In genomic region chr22:26512149-26512793, GRCh38 we compare ENCODE assay signal across 8 cellular contexts. TPM values are rescaled to one million over a fixed set of nuclear protein-coding genes. Genes with fewer than 3 reads are reported as not detected.
DNase-seq lines count a peak whose midpoint lies in the region; ATAC-seq and TF ChIP-seq lines count a peak whose summit lies in the region.

Gene TFIP11 (minus strand): TSS chr22:26512473. CDS start chr22:26510272, 2,201 bp downstream.

- peaks cover 0 to 18% (median 4%) of the 10 kb centered on the region in 3 donors for H3K27me3 Mint-ChIP-seq in immature natural killer cell (ENCODE audit: low read depth in 3 of 3)

- ATAC-seq in GM18873 (IDR thresholded peaks at IDR 0.05; ENCODE audit: low FRiP score, unreplicated experiment) (peak; percentile 85), HG03159 (IDR thresholded peaks at IDR 0.05; ENCODE audit: unreplicated experiment) (peak; percentile 96)

- CTCF ChIA-PET in AG04450 (lab: Charles Lee): interaction anchor here (0.6 to 1.9 kb wide), 2 partner anchors 39 to 153 kb away, joined by 3 to 8 read pairs; no protein-coding TSS in a partner anchor

- no peaks in the 10 kb centered on the region for H3K27me3 ChIP-seq in AG04450 (ENCODE audit: control insufficient read depth, insufficient read depth, low read length)

- peaks cover 11 to 23% (median 14%) of the 10 kb centered on the region in 3 donors for H3K36me3 Mint-ChIP-seq in immature natural killer cell

- H3K4me3 Mint-ChIP-seq in immature natural killer cell: peak within 1 kb of the TSS; percentile 98 to 100 (median 99)

- peak within 1 kb of the TSS; percentile 97 to 99 (median 99) for H3K27ac Mint-ChIP-seq in immature natural killer cell

- H3K4me3 ChIP-seq in AG04450 (ENCODE audit: low read depth, low read length): peak within 1 kb of the TSS; percentile 99

- peaks cover 44 to 62% of the 10 kb centered on the region in 2 donors for H3K4me1 Mint-ChIP-seq in immature natural killer cell

- 0 out of 2 replicates have a peak, but pooled peaks have one; percentile 12 for TF ChIP-seq CTCF in AG04450 (IDR thresholded peaks at IDR 0.05; ENCODE audit: low read depth, low read length)

- H3K27ac ChIP-seq in AG04450 (ENCODE audit: low read depth, low read length): no peak within 1 kb of the TSS

- H3K9me3 Mint-ChIP-seq in immature natural killer cell: no peaks in the 10 kb centered on the region

- no peaks in the 10 kb centered on the region; the same call in 1 of the 2 replicates for H3K9me3 ChIP-seq in AG04450 (ENCODE audit: control insufficient read depth, insufficient read depth, low read length)

- peak; percentile 68 for DNase-seq in AG04450 (ENCODE audit: low read depth, low spot score)
- peak; percentile 70 to 91 for DNase-seq in NCI-H446 (lab: John Stamatoyannopoulos, UW)
- peak; percentile 85 for DNase-seq in activated CD4-positive, CD25-positive, alpha-beta regulatory T cell treated with anti-CD3 and anti-CD28 coated beads, Interleukin-2, amount 50 U/mL, for 16 hours (ENCODE audit: low read depth, low spot score)
- peak; percentile 83 for DNase-seq in central memory CD4-positive, alpha-beta T cell
- peak; percentile 87 to 88 (median 87) for DNase-seq in immature natural killer cell
- DNase-seq in smooth muscle cell of the brain vasculature (ENCODE audit: low read depth, low spot score): peak; percentile 77

- POLR2A ChIA-PET in AG04450 (lab: Yijun Ruan, JAX): interaction anchor here (0.5 to 1.7 kb wide), 3 partner anchors 11 to 77 kb away, joined by 4 to 8 read pairs (median 6); partner anchors contain the start of genes HPS4, SRRD and TPST2

RNA-seq across cellular contexts. Expression of gene TFIP11, which starts in this region (rescaled TPM):
- polyA plus RNA-seq in AG04450 (2011; rRNA removed) (30.6 and 34.8 TPM in 2 replicates), immature natural killer cell (10 to 100 TPM; 16.3 to 59.9 (median 18.0) TPM)
- polyA minus RNA-seq in AG04450 (2011; rRNA and poly(A)+ RNA removed): 37.7 and 44.5 TPM in 2 replicates
